ENCODE assay signal across 10 cellular contexts in the genomic region with DNA sequence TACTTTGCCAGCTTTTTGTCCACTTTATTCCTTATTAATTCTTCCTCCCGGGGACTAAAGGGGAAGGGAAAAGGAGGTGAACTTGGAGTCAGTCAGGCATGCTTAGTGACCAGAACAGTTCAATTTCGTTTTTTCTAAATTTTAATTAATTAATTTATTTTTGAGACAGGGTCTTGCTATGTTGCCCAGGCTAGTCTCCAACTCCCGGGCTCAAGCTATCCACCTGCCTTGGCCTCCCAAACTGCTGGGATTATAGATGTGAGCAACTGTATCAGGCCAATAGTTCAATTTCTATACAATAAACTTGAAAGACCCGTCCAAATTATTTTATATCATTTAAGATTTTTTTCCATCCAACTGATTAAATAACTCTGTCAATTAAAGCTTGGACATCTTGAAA. TPM values are rescaled to one million over a fixed set of nuclear protein-coding genes. Genes with fewer than 3 reads are reported as not detected.
DNase-seq lines count a peak whose midpoint lies in the region; ATAC-seq and TF ChIP-seq lines count a peak whose summit lies in the region.
"Had no signal": no experiment of that assay in that cellular context is flagged by ENCODE, and none has a peak within 500 bp of the region (broad histone marks: within the 10 kb centered on the region; RNA-seq: fewer than 3 reads in every experiment).

No MANE protein-coding gene starts in this region.

- no peak overlapping the region for H3K4me3 ChIP-seq in uterus

- no peak for TF ChIP-seq POLR2A in uterus (IDR thresholded peaks at IDR 0.05)

- no peak for TF ChIP-seq CTCF in natural killer cell (IDR thresholded peaks at IDR 0.05)
- TF ChIP-seq CTCF in uterus (IDR thresholded peaks at IDR 0.05) = no peak
- TF ChIP-seq CTCF in endothelial cell (IDR thresholded peaks at IDR 0.05; ENCODE audit: unreplicated experiment) = no peak

- peaks cover 0 to 13% of the 10 kb centered on the region in 2 donors for H3K4me1 ChIP-seq in uterus

- peak overlapping the region; percentile 69 for H3K27ac Mint-ChIP-seq in stimulated activated naive CD8-positive, alpha-beta T cell treated with anti-CD3 and anti-CD28 coated beads, Interleukin-15, Interleukin-2, amounts not matched to agents 100 ng/mL and 50 ng/mL, for 24 hours
- H3K27ac Mint-ChIP-seq in stimulated activated naive CD8-positive, alpha-beta T cell treated with anti-CD3 and anti-CD28 coated beads, Interleukin-15, amount 100 ng/mL, for 72 hours = no peak overlapping the region
- H3K27ac Mint-ChIP-seq in activated naive CD8-positive, alpha-beta T cell treated with anti-CD3 and anti-CD28 coated beads for 36 hours = no peak overlapping the region
- H3K27ac Mint-ChIP-seq in natural killer cell (peak overlapping the region; percentile 96), endothelial cell (ENCODE audit: unreplicated experiment) (no peak overlapping the region)
- no peak overlapping the region for H3K27ac Mint-ChIP-seq in activated T-helper 2 cell treated with anti-CD3 and anti-CD28 coated beads, Interferon-gamma antibody, Interleukin-2, Interleukin-4, amounts not matched to agents 10 μg/mL and 5 μg/mL and 100 μg/mL, durations not matched to agents 14 hours and 24 hours and 36 hours

- H3K36me3 Mint-ChIP-seq in stimulated activated naive CD8-positive, alpha-beta T cell treated with anti-CD3 and anti-CD28 coated beads, Interleukin-15, Interleukin-2, amounts not matched to agents 100 ng/mL and 50 ng/mL, for 24 hours (ENCODE audit: low read depth) = peaks cover 20% of the 10 kb centered on the region
- peaks cover 8% of the 10 kb centered on the region for H3K36me3 Mint-ChIP-seq in activated naive CD8-positive, alpha-beta T cell treated with anti-CD3 and anti-CD28 coated beads for 36 hours
- H3K36me3 Mint-ChIP-seq in natural killer cell (peaks cover 2% of the 10 kb centered on the region), endothelial cell (ENCODE audit: low read depth, unreplicated experiment) (peaks cover under 1% of the 10 kb centered on the region)
- peaks cover 21% of the 10 kb centered on the region for H3K36me3 Mint-ChIP-seq in activated T-helper 2 cell treated with anti-CD3 and anti-CD28 coated beads, Interferon-gamma antibody, Interleukin-2, Interleukin-4, amounts not matched to agents 10 μg/mL and 5 μg/mL and 100 μg/mL, durations not matched to agents 14 hours and 24 hours and 36 hours (ENCODE audit: low read depth)

- peak overlapping the region; percentile 89 to 97 for H3K27ac ChIP-seq in uterus

- H3K4me1 Mint-ChIP-seq in stimulated activated naive CD8-positive, alpha-beta T cell treated with anti-CD3 and anti-CD28 coated beads, Interleukin-15, Interleukin-2, amounts not matched to agents 100 ng/mL and 50 ng/mL, for 24 hours (ENCODE audit: low read depth) = peaks cover 42% of the 10 kb centered on the region
- peaks cover 35% of the 10 kb centered on the region for H3K4me1 Mint-ChIP-seq in stimulated activated naive CD8-positive, alpha-beta T cell treated with anti-CD3 and anti-CD28 coated beads, Interleukin-15, amount 100 ng/mL, for 72 hours
- peaks cover 33% of the 10 kb centered on the region for H3K4me1 Mint-ChIP-seq in activated naive CD8-positive, alpha-beta T cell treated with anti-CD3 and anti-CD28 coated beads for 36 hours
- H3K4me1 Mint-ChIP-seq in natural killer cell (peaks cover 30 to 43% of the 10 kb centered on the region in 2 donors), endothelial cell (ENCODE audit: unreplicated experiment) (peaks cover 46% of the 10 kb centered on the region)
- peaks cover 46% of the 10 kb centered on the region for H3K4me1 Mint-ChIP-seq in activated T-helper 2 cell treated with anti-CD3 and anti-CD28 coated beads, Interferon-gamma antibody, Interleukin-2, Interleukin-4, amounts not matched to agents 10 μg/mL and 5 μg/mL and 100 μg/mL, durations not matched to agents 14 hours and 24 hours and 36 hours (ENCODE audit: low read depth)

- ATAC-seq in stimulated activated naive CD8-positive, alpha-beta T cell treated with anti-CD3 and anti-CD28 coated beads, Interleukin-15, amount 100 ng/mL, for 72 hours = no peak
- ATAC-seq in natural killer cell (no peak), GM18861 (IDR thresholded peaks at IDR 0.05; ENCODE audit: unreplicated experiment) (no peak)

- H3K9me3 ChIP-seq in uterus = no peaks in the 10 kb centered on the region
- H3K9me3 ChIP-seq: esophagus squamous epithelium had no signal

- no peaks in the 10 kb centered on the region for H3K27me3 Mint-ChIP-seq in stimulated activated naive CD8-positive, alpha-beta T cell treated with anti-CD3 and anti-CD28 coated beads, Interleukin-15, Interleukin-2, amounts not matched to agents 100 ng/mL and 50 ng/mL, for 24 hours
- H3K27me3 Mint-ChIP-seq in stimulated activated naive CD8-positive, alpha-beta T cell treated with anti-CD3 and anti-CD28 coated beads, Interleukin-15, amount 100 ng/mL, for 72 hours = no peaks in the 10 kb centered on the region
- no peaks in the 10 kb centered on the region for H3K27me3 Mint-ChIP-seq in activated naive CD8-positive, alpha-beta T cell treated with anti-CD3 and anti-CD28 coated beads for 36 hours
- H3K27me3 Mint-ChIP-seq in natural killer cell (ENCODE audit: low read depth in 2 of 2) (no peaks in the 10 kb centered on the region), endothelial cell (ENCODE audit: unreplicated experiment) (peaks cover 3% of the 10 kb centered on the region)
- H3K27me3 Mint-ChIP-seq in activated T-helper 2 cell treated with anti-CD3 and anti-CD28 coated beads, Interferon-gamma antibody, Interleukin-2, Interleukin-4, amounts not matched to agents 10 μg/mL and 5 μg/mL and 100 μg/mL, durations not matched to agents 14 hours and 24 hours and 36 hours (ENCODE audit: low read depth) = no peaks in the 10 kb centered on the region

- intact Hi-C loops in natural killer cell (cut with micrococcal nuclease) = no loop called here
- intact Hi-C loops in uterus (cut with DNase I; ENCODE audit: low total_unique reads) = no loop called here
- intact Hi-C loops in activated T-helper 2 cell treated with anti-CD3 and anti-CD28 coated beads, Interferon-gamma antibody, Interleukin-2, Interleukin-4, amounts not matched to agents 10 μg/mL and 5 μg/mL and 100 μg/mL, durations not matched to agents 14 hours and 24 hours and 36 hours (cut with micrococcal nuclease) = loop anchor here (5.0 kb wide), 2 partner anchors 64 to 1179 kb away; a partner anchor contains a TSS

- H3K27me3 ChIP-seq in uterus = no peaks in the 10 kb centered on the region
- H3K27me3 ChIP-seq: esophagus squamous epithelium had no signal

- H3K4me3 Mint-ChIP-seq in stimulated activated naive CD8-positive, alpha-beta T cell treated with anti-CD3 and anti-CD28 coated beads, Interleukin-15, Interleukin-2, amounts not matched to agents 100 ng/mL and 50 ng/mL, for 24 hours = no peak overlapping the region
- H3K4me3 Mint-ChIP-seq in stimulated activated naive CD8-positive, alpha-beta T cell treated with anti-CD3 and anti-CD28 coated beads, Interleukin-15, amount 100 ng/mL, for 72 hours = peak overlapping the region in 1 of 2 donors; percentile 98
- peak overlapping the region; percentile 98 for H3K4me3 Mint-ChIP-seq in activated naive CD8-positive, alpha-beta T cell treated with anti-CD3 and anti-CD28 coated beads for 36 hours
- no peak overlapping the region for H3K4me3 Mint-ChIP-seq in natural killer cell
- H3K4me3 Mint-ChIP-seq in activated T-helper 2 cell treated with anti-CD3 and anti-CD28 coated beads, Interferon-gamma antibody, Interleukin-2, Interleukin-4, amounts not matched to agents 10 μg/mL and 5 μg/mL and 100 μg/mL, durations not matched to agents 14 hours and 24 hours and 36 hours (ENCODE audit: low read depth) = no peak overlapping the region
- H3K4me3 Mint-ChIP-seq in endothelial cell (ENCODE audit: unreplicated experiment) = no peak overlapping the region

- DNase-seq in stimulated activated naive CD8-positive, alpha-beta T cell treated with anti-CD3 and anti-CD28 coated beads, Interleukin-15, amount 100 ng/mL, for 72 hours = no peak
- no peak for DNase-seq in activated naive CD8-positive, alpha-beta T cell treated with anti-CD3 and anti-CD28 coated beads for 36 hours
- DNase-seq in natural killer cell = no peak
- DNase-seq in uterus = no peak
- no peak for DNase-seq in activated T-helper 2 cell treated with anti-CD3 and anti-CD28 coated beads, Interferon-gamma antibody, Interleukin-2, Interleukin-4, amounts not matched to agents 10 μg/mL and 5 μg/mL and 100 μg/mL, durations not matched to agents 14 hours and 24 hours and 36 hours (ENCODE audit: low spot score)
- DNase-seq in endothelial cell (ENCODE audit: low spot score) = no peak
- DNase-seq: esophagus squamous epithelium, NCI-H345 had no signal

- no peaks in the 10 kb centered on the region for H3K9me3 Mint-ChIP-seq in stimulated activated naive CD8-positive, alpha-beta T cell treated with anti-CD3 and anti-CD28 coated beads, Interleukin-15, Interleukin-2, amounts not matched to agents 100 ng/mL and 50 ng/mL, for 24 hours
- H3K9me3 Mint-ChIP-seq in stimulated activated naive CD8-positive, alpha-beta T cell treated with anti-CD3 and anti-CD28 coated beads, Interleukin-15, amount 100 ng/mL, for 72 hours = no peaks in the 10 kb centered on the region
- H3K9me3 Mint-ChIP-seq in activated naive CD8-positive, alpha-beta T cell treated with anti-CD3 and anti-CD28 coated beads for 36 hours = no peaks in the 10 kb centered on the region
- H3K9me3 Mint-ChIP-seq in natural killer cell (no peaks in the 10 kb centered on the region), endothelial cell (ENCODE audit: unreplicated experiment) (no peaks in the 10 kb centered on the region)
- no peaks in the 10 kb centered on the region for H3K9me3 Mint-ChIP-seq in activated T-helper 2 cell treated with anti-CD3 and anti-CD28 coated beads, Interferon-gamma antibody, Interleukin-2, Interleukin-4, amounts not matched to agents 10 μg/mL and 5 μg/mL and 100 μg/mL, durations not matched to agents 14 hours and 24 hours and 36 hours

- H3K36me3 ChIP-seq in uterus = no peaks in the 10 kb centered on the region

RNA-seq across cellular contexts. Expression of a gene that starts 1.3 kb away (rescaled TPM):
- 10 to 100 TPM; 30.2 to 30.5 TPM for total RNA-seq in activated naive CD8-positive, alpha-beta T cell treated with anti-CD3 and anti-CD28 coated beads for 36 hours
- total RNA-seq in natural killer cell (10 to 100 TPM; 24.2 to 35.4 (median 30.9) TPM), uterus (100 to 1,000 TPM in 1 of 4 donors, 10 to 100 TPM in 3; 27.9 to 102 (median 59.9) TPM), endothelial cell (ENCODE audit: unreplicated experiment) (31.2 TPM)
- 32.2 and 34.0 TPM in 2 replicates for total RNA-seq in activated T-helper 2 cell treated with anti-CD3 and anti-CD28 coated beads, Interferon-gamma antibody, Interleukin-2, Interleukin-4, amounts not matched to agents 10 μg/mL and 5 μg/mL and 100 μg/mL, durations not matched to agents 14 hours and 24 hours and 36 hours

RNA-seq across cellular contexts. Expression of a gene that starts 57.8 kb away (rescaled TPM):
- 1 to 10 TPM in 1 of 2 experiments, under 1 TPM in 1; 0.89 to 1.0 TPM for total RNA-seq in activated naive CD8-positive, alpha-beta T cell treated with anti-CD3 and anti-CD28 coated beads for 36 hours
- 1 to 10 TPM in 1 of 3 donors, under 1 TPM in 1, not detected in 1; 0.53 to 1.7 TPM for total RNA-seq in natural killer cell
- total RNA-seq in uterus = 10 to 100 TPM in 1 of 4 donors, 1 to 10 TPM in 3; 2.6 to 10.3 (median 4.2) TPM
- total RNA-seq in activated T-helper 2 cell treated with anti-CD3 and anti-CD28 coated beads, Interferon-gamma antibody, Interleukin-2, Interleukin-4, amounts not matched to agents 10 μg/mL and 5 μg/mL and 100 μg/mL, durations not matched to agents 14 hours and 24 hours and 36 hours = 1.3 and 1.6 TPM in 2 replicates
- 8.0 TPM for total RNA-seq in endothelial cell (ENCODE audit: unreplicated experiment)

Comparison
In these comparisons a context has a peak if more than half of its experiments do, and no peak if none do; other contexts are left out.
1. H3K27ac Mint-ChIP-seq: peak in stimulated activated naive CD8-positive, alpha-beta T cell treated with anti-CD3 and anti-CD28 coated beads, Interleukin-15, Interleukin-2, amounts not matched to agents 100 ng/mL and 50 ng/mL, for 24 hours (single experiment) and natural killer cell (2 of 2); none in stimulated activated naive CD8-positive, alpha-beta T cell treated with anti-CD3 and anti-CD28 coated beads, Interleukin-15, amount 100 ng/mL, for 72 hours (0 of 2), activated naive CD8-positive, alpha-beta T cell treated with anti-CD3 and anti-CD28 coated beads for 36 hours (single experiment), activated T-helper 2 cell treated with anti-CD3 and anti-CD28 coated beads, Interferon-gamma antibody, Interleukin-2, Interleukin-4, amounts not matched to agents 10 μg/mL and 5 μg/mL and 100 μg/mL, durations not matched to agents 14 hours and 24 hours and 36 hours (single experiment) and endothelial cell (single experiment).